8 cellular contexts compared by ENCODE assay signal in genomic region chr2:102033028-102033749, GRCh38. TPM values are rescaled to one million over a fixed set of nuclear protein-coding genes. Genes with fewer than 3 reads are reported as not detected.
DNase-seq lines count a peak whose midpoint lies in the region; ATAC-seq and TF ChIP-seq lines count a peak whose summit lies in the region.

No MANE protein-coding gene starts in this region.

- H3K36me3 Mint-ChIP-seq in activated B cell treated with CpG ODN at 0.5 μM for 24 hours (ENCODE audit: low read depth), result no peaks in the 10 kb centered on the region

- POLR2A ChIA-PET in activated B cell treated with CpG ODN at 0.5 μM for 24 hours (lab: Charles Lee), result no interaction called here

- ATAC-seq in HG03469 (IDR thresholded peaks at IDR 0.05; ENCODE audit: unreplicated experiment) (peak; percentile 70), activated B cell treated with CpG ODN at 0.5 μM for 24 hours (ENCODE audit: low read depth) (peak; percentile 61)

- H3K9me3 Mint-ChIP-seq in activated B cell treated with CpG ODN at 0.5 μM for 24 hours, result no peaks in the 10 kb centered on the region

- peaks cover 20% of the 10 kb centered on the region for H3K4me1 Mint-ChIP-seq in activated B cell treated with CpG ODN at 0.5 μM for 24 hours

- peak; percentile 52 for DNase-seq in stimulated activated CD4-positive, alpha-beta T cell treated with anti-CD3 and anti-CD28 coated beads, Interleukin-15, amount 100 ng/mL, for 24 hours
- no peak for DNase-seq in stimulated activated CD4-positive, alpha-beta T cell treated with anti-CD3 and anti-CD28 coated beads, Interleukin-12 subunit alpha, Interleukin-12 subunit beta, amount 100 ng/mL, for 4 hours
- peak; percentile 19 for DNase-seq in activated B cell treated with CpG ODN at 0.5 μM for 24 hours
- peak; percentile 4 for DNase-seq in germinal center (ENCODE audit: low spot score)
- peak; percentile 37 for DNase-seq in putamen (ENCODE audit: low spot score)
- DNase-seq in NCI-H1105 treated with DMSO at 0.1 percent for 48 hours (lab: John Stamatoyannopoulos, UW), result no peak
- DNase-seq in NCI-H524 (lab: John Stamatoyannopoulos, UW), result no peak

- peaks cover 2% of the 10 kb centered on the region for H3K27me3 Mint-ChIP-seq in activated B cell treated with CpG ODN at 0.5 μM for 24 hours

- H3K27ac Mint-ChIP-seq in activated B cell treated with CpG ODN at 0.5 μM for 24 hours, result peak overlapping the region; percentile 30

- CTCF ChIA-PET in activated B cell treated with CpG ODN at 0.5 μM for 24 hours (lab: Charles Lee), result interaction anchor here (1.0 to 2.4 kb wide), 3 partner anchors 13 to 207 kb away, joined by 3 to 17 read pairs (median 10); no protein-coding TSS in a partner anchor

- no peak for TF ChIP-seq CTCF in activated B cell treated with CpG ODN at 0.5 μM for 24 hours (IDR thresholded peaks at IDR 0.05)

- peak overlapping the region; percentile 21 for H3K4me3 Mint-ChIP-seq in activated B cell treated with CpG ODN at 0.5 μM for 24 hours

- intact Hi-C loops in activated B cell treated with CpG ODN at 0.5 μM for 24 hours (cut with micrococcal nuclease), result no loop called here

RNA-seq across cellular contexts. Expression of gene IL1R2, which starts 41.4 kb away (rescaled TPM):
- not detected in 2 replicates for total RNA-seq in activated B cell treated with CpG ODN at 0.5 μM for 24 hours

Comparison
In these comparisons a context has a peak if more than half of its experiments do, and no peak if none do; other contexts are left out.
1. DNase-seq: peak in stimulated activated CD4-positive, alpha-beta T cell treated with anti-CD3 and anti-CD28 coated beads, Interleukin-15, amount 100 ng/mL, for 24 hours (single experiment), activated B cell treated with CpG ODN at 0.5 μM for 24 hours (single experiment), germinal center (single experiment) and putamen (single experiment); none in stimulated activated CD4-positive, alpha-beta T cell treated with anti-CD3 and anti-CD28 coated beads, Interleukin-12 subunit alpha, Interleukin-12 subunit beta, amount 100 ng/mL, for 4 hours (single experiment), NCI-H1105 treated with DMSO at 0.1 percent for 48 hours (single experiment) and NCI-H524 (0 of 2).